1 cellular context compared by ENCODE assay signal in the genomic region with DNA sequence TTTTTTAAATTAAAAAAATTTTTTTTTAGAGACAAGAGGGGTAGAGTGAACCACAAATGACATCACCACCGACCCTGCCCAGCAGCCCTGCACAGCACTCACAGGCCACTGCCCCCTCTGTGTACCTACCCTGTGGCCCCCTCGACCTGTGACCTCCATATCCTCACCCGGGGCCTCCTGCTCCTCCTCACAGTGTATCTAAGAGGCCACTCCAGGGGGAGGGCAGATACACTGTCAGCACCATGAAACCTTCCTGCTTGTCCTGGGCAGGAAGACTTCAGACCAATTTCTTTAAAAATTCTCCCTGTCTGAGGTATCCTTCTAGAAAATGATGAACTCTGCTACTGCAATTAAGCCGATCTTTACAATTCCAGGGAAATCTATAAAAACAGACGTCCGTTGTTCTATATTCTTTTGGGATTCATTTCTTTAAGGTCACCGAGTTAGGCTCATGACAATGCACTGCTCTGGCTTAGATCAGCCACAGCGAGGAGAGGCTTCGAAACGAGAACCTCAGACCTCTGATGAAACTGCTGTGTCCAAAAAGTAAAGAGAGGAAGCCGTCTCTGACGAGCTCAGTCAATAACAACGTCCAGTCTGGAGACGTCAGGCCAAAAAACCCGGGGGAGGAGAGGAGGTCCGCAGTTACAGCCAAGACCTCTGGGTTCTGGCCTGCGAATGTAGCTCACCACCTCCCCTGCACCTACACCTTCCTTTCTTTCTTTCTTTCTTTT.
TF ChIP-seq lines count a peak whose summit lies in the region.

No MANE protein-coding gene starts in this region.

TF ChIP-seq in K562, 482 proteins besides CTCF, POLR2A, EP300 and RAD21 (continued from another document):
- TF ChIP-seq KDM2B (CRISPR knock-in tag; IDR thresholded peaks at IDR 0.05) (no peak), ZNF592 (IDR thresholded peaks at IDR 0.05) (peak; percentile 33; the same call in 1 of the 2 replicates)
- TF ChIP-seq, protein P1, sequence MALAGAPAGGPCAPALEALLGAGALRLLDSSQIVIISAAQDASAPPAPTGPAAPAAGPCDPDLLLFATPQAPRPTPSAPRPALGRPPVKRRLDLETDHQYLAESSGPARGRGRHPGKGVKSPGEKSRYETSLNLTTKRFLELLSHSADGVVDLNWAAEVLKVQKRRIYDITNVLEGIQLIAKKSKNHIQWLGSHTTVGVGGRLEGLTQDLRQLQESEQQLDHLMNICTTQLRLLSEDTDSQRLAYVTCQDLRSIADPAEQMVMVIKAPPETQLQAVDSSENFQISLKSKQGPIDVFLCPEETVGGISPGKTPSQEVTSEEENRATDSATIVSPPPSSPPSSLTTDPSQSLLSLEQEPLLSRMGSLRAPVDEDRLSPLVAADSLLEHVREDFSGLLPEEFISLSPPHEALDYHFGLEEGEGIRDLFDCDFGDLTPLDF (CRISPR knock-in tag; IDR thresholded peaks at IDR 0.05): no peak
TF ChIP-seq in K562: peak in this region for 1.
